Comparison of ENCODE assay signal across 8 cellular contexts in genomic region chr17:68248199-68248825, GRCh38. TPM values are rescaled to one million over a fixed set of nuclear protein-coding genes. Genes with fewer than 3 reads are reported as not detected.
A peak's percentile ranks its signal among the peaks of the same experiment; 100 is the strongest.
DNase-seq lines count a peak whose midpoint lies in the region; ATAC-seq and TF ChIP-seq lines count a peak whose summit lies in the region.

No MANE protein-coding gene starts in this region.

- H3K27ac ChIP-seq in duodenal mucosa (ENCODE audit: low read depth, low read length) (peak overlapping the region; percentile 93), mesodermal cell (ENCODE audit: low read depth, low read length, severe bottlenecking) (peak overlapping the region; percentile 66)

- DNase-seq in AG09319 (ENCODE audit: extremely low read depth, low read depth) (peak; percentile 47), RKO (ENCODE audit: low spot score) (peak; percentile 43), type B pancreatic cell (ENCODE audit: extremely low spot score, unreplicated experiment) (no peak)
- DNase-seq in effector CD4-positive, alpha-beta T cell = no peak

- WGBS in mesodermal cell (ENCODE audit: insufficient coverage in 2 of 2), 2 experiments = 0 to 15% methylated on average over 5 to 7 of the region's 19 CpGs

- peak overlapping the region; percentile 92 for H3K27ac Mint-ChIP-seq in type B pancreatic cell

- H3K4me3 ChIP-seq in duodenal mucosa (ENCODE audit: low read depth in 1 of 2, low read length in 2 of 2) (peak overlapping the region; percentile 75 to 83), mesodermal cell (ENCODE audit: extremely low read depth, insufficient read depth, low read length, poor library complexity, severe bottlenecking) (peak overlapping the region; percentile 77)

- H3K36me3 Mint-ChIP-seq in type B pancreatic cell = no peaks in the 10 kb centered on the region

- ATAC-seq in GM18508 (IDR thresholded peaks at IDR 0.05; ENCODE audit: insufficient read depth, unreplicated experiment) (peak; percentile 17), HG03097 (IDR thresholded peaks at IDR 0.05; ENCODE audit: low FRiP score, unreplicated experiment) (peak; percentile 25)

- H3K4me1 ChIP-seq in duodenal mucosa (ENCODE audit: control insufficient read depth in 1 of 2, insufficient read depth in 2 of 2, low read length in 2 of 2) = peaks cover 6 to 9% of the 10 kb centered on the region in 2 donors
- H3K4me1 ChIP-seq in mesodermal cell (ENCODE audit: control insufficient read depth, insufficient read depth, low read length, poor library complexity, severe bottlenecking) = peaks cover 5% of the 10 kb centered on the region

- H3K9ac ChIP-seq in duodenal mucosa (ENCODE audit: low read depth in 1 of 2, low read length in 2 of 2) = peak overlapping the region; percentile 79 to 90

- no peaks in the 10 kb centered on the region for H3K27me3 Mint-ChIP-seq in type B pancreatic cell

- no peaks in the 10 kb centered on the region for H3K27me3 ChIP-seq in duodenal mucosa (ENCODE audit: control insufficient read depth in 1 of 2, insufficient read depth in 2 of 2, low read length in 2 of 2)

- peak overlapping the region; percentile 92 for H3K4me3 Mint-ChIP-seq in type B pancreatic cell

- H3K9me3 ChIP-seq in duodenal mucosa (ENCODE audit: control insufficient read depth in 1 of 2, low read length in 2 of 2) (no peaks in the 10 kb centered on the region), mesodermal cell (ENCODE audit: control insufficient read depth, low read length) (no peaks in the 10 kb centered on the region)

- no peaks in the 10 kb centered on the region for H3K9me3 Mint-ChIP-seq in type B pancreatic cell

- TF ChIP-seq CTCF in AG09319 (IDR thresholded peaks at IDR 0.05; ENCODE audit: low read depth, low read length) (no peak), type B pancreatic cell (conservative IDR thresholded peaks at IDR 0.05) (no peak)

- H3K4me1 Mint-ChIP-seq in type B pancreatic cell (ENCODE audit: unreplicated experiment) = peaks cover 17% of the 10 kb centered on the region

- H3K36me3 ChIP-seq in duodenal mucosa (ENCODE audit: control insufficient read depth in 1 of 2, insufficient read depth in 2 of 2, low read length in 2 of 2) (no peaks in the 10 kb centered on the region), mesodermal cell (ENCODE audit: control insufficient read depth, insufficient read depth, low read length) (peaks cover 23% of the 10 kb centered on the region)

RNA-seq across cellular contexts. Expression of gene AMZ2, which starts 0.5 kb away (rescaled TPM):
- polyA plus RNA-seq in mesodermal cell (2013, experiment 1 of 2) = 98.2 TPM
- 104 TPM for polyA plus RNA-seq in mesodermal cell (2013, experiment 2 of 2)
- total RNA-seq in type B pancreatic cell (ENCODE audit: low replicate concordance) = 68.8 and 75.6 TPM in 2 replicates

RNA-seq across cellular contexts. Expression of gene SLC16A6, which starts 42.6 kb away (rescaled TPM):
- 0.15 TPM for polyA plus RNA-seq in mesodermal cell (2013, experiment 1 of 2)
- polyA plus RNA-seq in mesodermal cell (2013, experiment 2 of 2) = 0.20 TPM
- 0.67 and 1.6 TPM in 2 replicates for total RNA-seq in type B pancreatic cell (ENCODE audit: low replicate concordance)

RNA-seq across cellular contexts. Expression of gene ARSG, which starts 43.0 kb away (rescaled TPM):
- 3.8 TPM for polyA plus RNA-seq in mesodermal cell (2013, experiment 1 of 2)
- 1.4 TPM for polyA plus RNA-seq in mesodermal cell (2013, experiment 2 of 2)
- 4.1 and 4.8 TPM in 2 replicates for total RNA-seq in type B pancreatic cell (ENCODE audit: low replicate concordance)

Comparison
In these comparisons a context has a peak if more than half of its experiments do, and no peak if none do; other contexts are left out.
1. DNase-seq: peak in AG09319 (single experiment) and RKO (single experiment); none in type B pancreatic cell (single experiment) and effector CD4-positive, alpha-beta T cell (single experiment).